In genomic region chr2:3208179-3208578, GRCh38 we compare ENCODE assay signal across 19 cellular contexts.
DNase-seq lines count a peak whose midpoint lies in the region; ATAC-seq and TF ChIP-seq lines count a peak whose summit lies in the region.
"Had no signal": no experiment of that assay in that cellular context is flagged by ENCODE, and none has a peak within 500 bp of the region (broad histone marks: within the 10 kb centered on the region; RNA-seq: fewer than 3 reads in every experiment).

No MANE protein-coding gene starts in this region.

- H3K27me3 ChIP-seq in BLaER1, result no peaks in the 10 kb centered on the region
- H3K27me3 ChIP-seq in BLaER1 treated with 17β-estradiol and CSF1 and Interleukin-3, amounts not matched to agents 10 nM and 100 nM, result no peaks in the 10 kb centered on the region
- H3K27me3 ChIP-seq in endodermal cell (ENCODE audit: control insufficient read depth, insufficient read depth, low read length, poor library complexity, severe bottlenecking), result no peaks in the 10 kb centered on the region
- H3K27me3 ChIP-seq in mesendoderm (ENCODE audit: insufficient read depth, low read length, poor library complexity), result no peaks in the 10 kb centered on the region

- H2BK15ac ChIP-seq in mesendoderm (replicated peaks; ENCODE audit: low read depth), result no peak overlapping the region

- 94 to 95% methylated on average over 2 to 5 of the region's 5 CpGs for WGBS in endodermal cell (ENCODE audit: insufficient coverage in 1 of 2, insufficient read length in 1 of 2), 2 experiments
- no CpG with 5 or more reads among the region's 5 CpGs for whole genome bisulfite sequencing in mesendoderm (ENCODE audit: extremely low coverage, insufficient coverage, low lambda C conversion rate)

- no peak overlapping the region for H2BK120ac ChIP-seq in mesendoderm (ENCODE audit: low read depth, low read length)

- peaks cover 19% of the 10 kb centered on the region for H3K36me3 Mint-ChIP-seq in endodermal cell (ENCODE audit: low read depth)
- H3K36me3 Mint-ChIP-seq in stimulated activated effector memory CD8-positive, alpha-beta T cell treated with anti-CD3 and anti-CD28 coated beads, Interleukin-12 subunit alpha, Interleukin-12 subunit beta, amount 100 ng/mL, for 72 hours, result no peaks in the 10 kb centered on the region

- no peak overlapping the region for H2BK5ac ChIP-seq in mesendoderm (ENCODE audit: low read length)

- H3K79me2 ChIP-seq in mesendoderm (ENCODE audit: control insufficient read depth, insufficient read depth, low read length), result no peaks in the 10 kb centered on the region

- no peak overlapping the region for H3K23ac ChIP-seq in mesendoderm (ENCODE audit: low read length)

- H3K56ac ChIP-seq in mesendoderm (ENCODE audit: low read length), result no peak overlapping the region

- H3K36me3 ChIP-seq in BLaER1 (peaks cover 54% of the 10 kb centered on the region), endodermal cell (ENCODE audit: control insufficient read depth, insufficient read depth, low read length) (peaks cover 17% of the 10 kb centered on the region), mesendoderm (ENCODE audit: control insufficient read depth, insufficient read depth, low read length) (no peaks in the 10 kb centered on the region)
- peaks cover 27 to 82% (median 52%) of the 10 kb centered on the region in 11 experiments for H3K36me3 ChIP-seq in BLaER1 treated with 17β-estradiol and CSF1 and Interleukin-3, amounts not matched to agents 10 nM and 100 nM

- ATAC-seq in stimulated activated effector memory CD8-positive, alpha-beta T cell treated with anti-CD3 and anti-CD28 coated beads, Interleukin-12 subunit alpha, Interleukin-12 subunit beta, amount 100 ng/mL, for 72 hours, result no peak
- ATAC-seq: HepG2 had no signal

- peaks cover 62% of the 10 kb centered on the region for H3K4me1 ChIP-seq in BLaER1
- H3K4me1 ChIP-seq in BLaER1 treated with 17β-estradiol and CSF1 and Interleukin-3, amounts not matched to agents 10 nM and 100 nM, result peaks cover 0 to 61% (median 54%) of the 10 kb centered on the region in 10 experiments; a peak in 16 of 20 replicates
- H3K4me1 ChIP-seq in endodermal cell (ENCODE audit: control insufficient read depth, insufficient read depth, low read length), result no peaks in the 10 kb centered on the region
- H3K4me1 ChIP-seq in mesendoderm (ENCODE audit: control insufficient read depth, low read depth, low read length), result no peaks in the 10 kb centered on the region

- no peak overlapping the region for H3K9ac ChIP-seq in BLaER1
- H3K9ac ChIP-seq in BLaER1 treated with 17β-estradiol and CSF1 and Interleukin-3, amounts not matched to agents 10 nM and 100 nM, result no peak overlapping the region
- no peak overlapping the region for H3K9ac ChIP-seq in endodermal cell (ENCODE audit: extremely low read depth, low read length, poor library complexity, severe bottlenecking)
- no peak overlapping the region for H3K9ac ChIP-seq in mesendoderm (ENCODE audit: low read length)
- H3K9ac ChIP-seq: SK-N-SH had no signal

- DNase-seq in endodermal cell, result peak; percentile 3
- DNase-seq in stimulated activated effector memory CD8-positive, alpha-beta T cell treated with anti-CD3 and anti-CD28 coated beads, Interleukin-12 subunit alpha, Interleukin-12 subunit beta, amount 100 ng/mL, for 72 hours (ENCODE audit: low spot score in 2 of 2), result no peak
- DNase-seq in NCI-H2029 treated with DMSO at 0.1 percent for 48 hours (lab: John Stamatoyannopoulos, UW), result no peak
- DNase-seq in mesendoderm, result no peak
- DNase-seq in activated gamma-delta T cell treated with Interleukin-2 at 50 U/mL for 16 hours, result no peak
- DNase-seq: DMS153, DND-41, Karpas-422, NCI-H1092 treated with DMSO at 0.1 percent for 48 hours, NCI-H1436, NCI-H187, NCI-H2107, NCI-H524 treated with DMSO at 0.1 percent for 48 hours, NCI-H774, SK-N-SH had no signal

- no peak overlapping the region for H4K8ac ChIP-seq in mesendoderm (ENCODE audit: low read depth, low read length)

- no peaks in the 10 kb centered on the region for H3K27me3 Mint-ChIP-seq in endodermal cell (ENCODE audit: insufficient read depth)
- H3K27me3 Mint-ChIP-seq: B cell had no signal

- H3K4me3 Mint-ChIP-seq in endodermal cell, result no peak overlapping the region
- H3K4me3 Mint-ChIP-seq in stimulated activated effector memory CD8-positive, alpha-beta T cell treated with anti-CD3 and anti-CD28 coated beads, Interleukin-12 subunit alpha, Interleukin-12 subunit beta, amount 100 ng/mL, for 72 hours, result no peak overlapping the region
- H3K4me3 Mint-ChIP-seq: B cell had no signal

- H3K79me1 ChIP-seq in mesendoderm (ENCODE audit: low read length), result no peaks in the 10 kb centered on the region

- H3K9me3 Mint-ChIP-seq in endodermal cell, result no peaks in the 10 kb centered on the region
- H3K9me3 Mint-ChIP-seq in stimulated activated effector memory CD8-positive, alpha-beta T cell treated with anti-CD3 and anti-CD28 coated beads, Interleukin-12 subunit alpha, Interleukin-12 subunit beta, amount 100 ng/mL, for 72 hours, result no peaks in the 10 kb centered on the region

- H3K27ac ChIP-seq in BLaER1 (peak overlapping the region; percentile 31; the same call in 1 of the 2 replicates), endodermal cell (ENCODE audit: low read depth, low read length) (no peak overlapping the region), mesendoderm (ENCODE audit: low read depth, low read length) (no peak overlapping the region)
- H3K27ac ChIP-seq in BLaER1 treated with 17β-estradiol and CSF1 and Interleukin-3, amounts not matched to agents 10 nM and 100 nM, result no peak overlapping the region

- no peaks in the 10 kb centered on the region for H4K20me1 ChIP-seq in BLaER1
- H4K20me1 ChIP-seq in BLaER1 treated with 17β-estradiol and CSF1 and Interleukin-3, amounts not matched to agents 10 nM and 100 nM, result peaks cover 0 to 37% (median 0%) of the 10 kb centered on the region in 11 experiments; a peak in 8 of 22 replicates

- H3K4me3 ChIP-seq in BLaER1 (no peak overlapping the region), endodermal cell (ENCODE audit: low read length) (no peak overlapping the region), mesendoderm (ENCODE audit: low read length) (no peak overlapping the region)
- H3K4me3 ChIP-seq in BLaER1 treated with 17β-estradiol and CSF1 and Interleukin-3, amounts not matched to agents 10 nM and 100 nM, result no peak overlapping the region

- H4K5ac ChIP-seq in mesendoderm (ENCODE audit: low read length), result no peak overlapping the region

- H3K18ac ChIP-seq in mesendoderm (ENCODE audit: low read length), result no peak overlapping the region

- H3K27ac Mint-ChIP-seq in endodermal cell, result no peak overlapping the region
- H3K27ac Mint-ChIP-seq in stimulated activated effector memory CD8-positive, alpha-beta T cell treated with anti-CD3 and anti-CD28 coated beads, Interleukin-12 subunit alpha, Interleukin-12 subunit beta, amount 100 ng/mL, for 72 hours, result peak overlapping the region; percentile 58
- H3K27ac Mint-ChIP-seq: B cell had no signal

- H3K4me1 Mint-ChIP-seq in endodermal cell, result no peaks in the 10 kb centered on the region
- peaks cover 17% of the 10 kb centered on the region for H3K4me1 Mint-ChIP-seq in stimulated activated effector memory CD8-positive, alpha-beta T cell treated with anti-CD3 and anti-CD28 coated beads, Interleukin-12 subunit alpha, Interleukin-12 subunit beta, amount 100 ng/mL, for 72 hours
- H3K4me1 Mint-ChIP-seq: B cell had no signal

- no peak overlapping the region for H2AK5ac ChIP-seq in mesendoderm (ENCODE audit: low read length)

- H3K9me3 ChIP-seq in BLaER1 (peaks cover 6% of the 10 kb centered on the region), endodermal cell (ENCODE audit: control insufficient read depth, low read length) (no peaks in the 10 kb centered on the region)
- peaks cover 0 to 11% (median 7%) of the 10 kb centered on the region in 11 experiments; a peak in 11 of 22 replicates for H3K9me3 ChIP-seq in BLaER1 treated with 17β-estradiol and CSF1 and Interleukin-3, amounts not matched to agents 10 nM and 100 nM (replicated peaks in 1 of 11)
- H3K9me3 ChIP-seq: SK-N-SH had no signal

- peak overlapping the region; percentile 59 for H3K4me2 ChIP-seq in BLaER1
- H3K4me2 ChIP-seq in BLaER1 treated with 17β-estradiol and CSF1 and Interleukin-3, amounts not matched to agents 10 nM and 100 nM, result peak overlapping the region in 9 of 11 experiments; percentile 19 to 76 (median 48); a peak in 15 of 22 replicates
- H3K4me2 ChIP-seq in mesendoderm (ENCODE audit: low read length), result no peak overlapping the region
- H3K4me2 ChIP-seq: SK-N-SH had no signal

- H3K4ac ChIP-seq in mesendoderm (ENCODE audit: low read depth, low read length), result no peak overlapping the region

- TF ChIP-seq CTCF in endodermal cell (conservative IDR thresholded peaks at IDR 0.05), result no peak
